ENCODE assay signal across 33 cellular contexts in genomic region chr14:33806905-33807304, GRCh38.
"Had no signal": no experiment of that assay in that cellular context is flagged by ENCODE, and none has a peak within 500 bp of the region (broad histone marks: within the 10 kb centered on the region; RNA-seq: fewer than 3 reads in every experiment).

No MANE protein-coding gene starts in this region.

- H3K9me3 ChIP-seq: adrenal gland, body of pancreas, breast epithelium had no signal

- FAIRE-seq: astrocyte, TTC549 had no signal

- H3K4me1 ChIP-seq: adrenal gland, body of pancreas, breast epithelium had no signal

- H3K27ac ChIP-seq: adrenal gland, body of pancreas, brain microvascular endothelial cell, breast epithelium, VCaP had no signal

- H3K27me3 ChIP-seq: adrenal gland, body of pancreas, brain microvascular endothelial cell, breast epithelium had no signal

- DNase-seq: activated B cell treated with CpG ODN at 0.5 μM for 24 hours; activated CD4-positive, alpha-beta memory T cell treated with anti-CD3 and anti-CD28 coated beads for 36 hours; activated CD4-positive, alpha-beta T cell treated with anti-CD3 and anti-CD28 coated beads for 4 hours; activated CD4-positive, alpha-beta T cell treated with anti-CD3 and anti-CD28 coated beads, Interleukin-2, amount 10 ng/mL, durations not matched to agents 24 days and 14 days; activated CD4-positive, alpha-beta T cell treated with anti-CD3 and anti-CD28 coated beads, Interleukin-2, amount 50 U/mL, for 1 hour; activated CD4-positive, alpha-beta T cell treated with anti-CD3 and anti-CD28 coated beads, Interleukin-2, amount 50 U/mL, for 4 hours; activated CD4-positive, CD25-positive, alpha-beta regulatory T cell treated with anti-CD3 and anti-CD28 coated beads, Interleukin-2, amount 50 U/mL, for 72 hours; activated CD8-positive, alpha-beta memory T cell treated with anti-CD3 and anti-CD28 coated beads, Interleukin-2, amount 50 U/mL, for 4 hours; activated CD8-positive, alpha-beta T cell treated with anti-CD3 and anti-CD28 coated beads for 36 hours; activated effector memory CD4-positive, alpha-beta T cell treated with anti-CD3 and anti-CD28 coated beads, Interleukin-2, amount 50 U/mL, for 16 hours; activated gamma-delta T cell treated with Interleukin-2 at 50 U/mL for 16 hours; activated naive CD4-positive, alpha-beta T cell; activated naive CD4-positive, alpha-beta T cell treated with anti-CD3 and anti-CD28 coated beads for 36 hours; activated naive CD4-positive, alpha-beta T cell treated with anti-CD3 and anti-CD28 coated beads, Interleukin-2, amount 50 U/mL, for 16 hours; activated naive CD8-positive, alpha-beta T cell treated with anti-CD3 and anti-CD28 coated beads for 36 hours; activated T-cell treated with anti-CD3 and anti-CD28 coated beads for 4 hours; activated T-cell treated with anti-CD3 and anti-CD28 coated beads, Interleukin-2, amount 50 U/mL, for 1 hour; activated T-cell treated with anti-CD3 and anti-CD28 coated beads, Interleukin-2, amount 50 U/mL, for 4 hours; activated T-cell treated with anti-CD3 and anti-CD28 coated beads, Interleukin-2, amount 50 U/mL, for 72 hours; adrenal gland; amniotic stem cell; aorta; body of pancreas; brain microvascular endothelial cell; central memory CD4-positive, alpha-beta T cell; T-helper 2 cell; T-helper 9 cell had no signal

- H3K36me3 ChIP-seq: adrenal gland, brain microvascular endothelial cell, breast epithelium had no signal

- ATAC-seq: activated CD8-positive, alpha-beta T cell treated with anti-CD3 and anti-CD28 coated beads for 36 hours; activated naive CD4-positive, alpha-beta T cell treated with anti-CD3 and anti-CD28 coated beads, Interleukin-2, amount 50 U/mL, for 72 hours; activated T-cell treated with anti-CD3 and anti-CD28 coated beads, Interleukin-2, amount 50 U/mL, for 4 hours; activated T-cell treated with anti-CD3 and anti-CD28 coated beads, Interleukin-2, amount 50 U/mL, for 72 hours; activated T-helper 17 cell treated with anti-CD3 and anti-CD28 coated beads, Interleukin-2, amount 50 U/mL, for 72 hours; body of pancreas had no signal

- H3K4me3 ChIP-seq: adrenal gland, body of pancreas, breast epithelium had no signal
